In the genomic region with DNA sequence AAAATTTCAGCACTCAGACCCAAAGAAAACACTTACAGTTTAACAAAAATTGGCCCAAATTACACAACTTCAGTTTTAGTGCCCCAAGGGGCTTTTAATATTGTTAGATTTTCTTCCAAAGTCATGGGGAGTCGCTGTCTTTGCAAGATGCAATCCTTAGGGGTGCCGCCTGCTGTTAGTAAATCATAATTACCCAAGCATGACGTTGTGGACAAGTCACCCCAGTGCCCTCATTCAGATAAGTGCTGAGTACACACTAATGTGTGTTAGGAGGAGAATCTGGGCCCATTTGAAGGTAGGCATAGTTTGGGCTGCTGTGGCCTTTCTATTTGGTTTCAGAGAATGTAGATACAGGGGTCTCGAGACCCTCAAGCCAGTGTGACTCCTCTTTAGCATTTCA, we compare ENCODE assay signal across 19 cellular contexts.
DNase-seq lines count a peak whose midpoint lies in the region; ATAC-seq and TF ChIP-seq lines count a peak whose summit lies in the region.
"Had no signal": no experiment of that assay in that cellular context is flagged by ENCODE, and none has a peak within 500 bp of the region (broad histone marks: within the 10 kb centered on the region; RNA-seq: fewer than 3 reads in every experiment).

No MANE protein-coding gene starts in this region.

- TF ChIP-seq CTCF in A673 (conservative IDR thresholded peaks at IDR 0.05; ENCODE audit: low read depth, low read length) (no peak), NB4 (IDR thresholded peaks at IDR 0.05; ENCODE audit: low read depth, low read length) (no peak), heart right ventricle (IDR thresholded peaks at IDR 0.05) (no peak), Peyer's patch (IDR thresholded peaks at IDR 0.05) (no peak)

- CTCF ChIA-PET in A673 (lab: Charles Lee) = no interaction called here

- TF ChIP-seq POLR2A in NB4 (IDR thresholded peaks at IDR 0.05; ENCODE audit: extremely low read depth, insufficient read length) = no peak
- TF ChIP-seq POLR2A in Peyer's patch (IDR thresholded peaks at IDR 0.05) = no peak

- H3K4me3 ChIP-seq in A673 (ENCODE audit: low read depth, low read length, poor library complexity, severe bottlenecking) = no peak overlapping the region
- H3K4me3 ChIP-seq in NB4 (ENCODE audit: low read depth, low read length) = no peak overlapping the region
- no peak overlapping the region for H3K4me3 ChIP-seq in heart right ventricle
- H3K4me3 ChIP-seq in Peyer's patch = no peak overlapping the region
- H3K4me3 ChIP-seq: A549, HAP-1 had no signal

- POLR2A ChIA-PET in A673 (lab: Charles Lee; ENCODE audit: low non-redundant PET) = no interaction called here

- no peaks in the 10 kb centered on the region for H3K4me1 ChIP-seq in A673 (ENCODE audit: insufficient read depth, low read length, poor library complexity, severe bottlenecking)
- no peaks in the 10 kb centered on the region for H3K4me1 ChIP-seq in heart right ventricle
- H3K4me1 ChIP-seq in Peyer's patch = no peaks in the 10 kb centered on the region
- H3K4me1 ChIP-seq: A549, Caco-2, HAP-1 had no signal

- DNase-seq in A673 (ENCODE audit: low spot score) = peak; percentile 16
- peak; percentile 62 for DNase-seq in DMS53 (lab: John Stamatoyannopoulos, UW)
- DNase-seq in NB4 (ENCODE audit: low read depth) = peak; percentile 16
- no peak for DNase-seq in heart right ventricle
- no peak for DNase-seq in islet precursor cell
- no peak for DNase-seq in Peyer's patch
- DNase-seq: 8988T; C1 segment of cervical spinal cord; Caco-2; CD4-positive, CD25-positive, alpha-beta regulatory T cell; CD8-positive, alpha-beta T cell; DMS153; DMS79 treated with DMSO at 0.1 percent for 48 hours; GF-D8; GOT3; HFFc6 had no signal

- intact Hi-C loops in A673 (cut with micrococcal nuclease; ENCODE audit: unreplicated experiment) = no loop called here
- intact Hi-C loops in heart right ventricle (cut with DNase I) = no loop called here

- 73 to 76% methylated on average over 4 of the region's 4 CpGs for WGBS in heart right ventricle, 2 donors

- ATAC-seq in esophagus mucosa (peak; percentile 54), heart right ventricle (no peak)
- ATAC-seq: A549; CD8-positive, alpha-beta T cell had no signal

- no peak overlapping the region for H3K27ac ChIP-seq in A673 (ENCODE audit: low read depth, low read length, poor library complexity, severe bottlenecking)
- no peak overlapping the region for H3K27ac ChIP-seq in heart right ventricle
- H3K27ac ChIP-seq in Peyer's patch = no peak overlapping the region
- H3K27ac ChIP-seq: A549 had no signal

- H3K27me3 ChIP-seq in A673 (replicated peaks; ENCODE audit: insufficient read depth, low read depth, low read length, poor library complexity) = no peaks in the 10 kb centered on the region
- peaks cover 0 to 4% (median 0%) of the 10 kb centered on the region in 7 donors for H3K27me3 ChIP-seq in heart right ventricle
- no peaks in the 10 kb centered on the region for H3K27me3 ChIP-seq in Peyer's patch

- no TSS peak for BruUV-seq in A673 (replicated peaks; lab: Mats Ljungman, UMichigan)

- H3K9me3 ChIP-seq in A673 (ENCODE audit: low read depth, low read length, poor library complexity, severe bottlenecking) = no peaks in the 10 kb centered on the region
- H3K9me3 ChIP-seq in heart right ventricle = no peaks in the 10 kb centered on the region
- H3K9me3 ChIP-seq in Peyer's patch = no peaks in the 10 kb centered on the region
- H3K9me3 ChIP-seq: A549, Caco-2, HAP-1 had no signal

- no peaks in the 10 kb centered on the region for H3K36me3 ChIP-seq in A673 (ENCODE audit: insufficient read depth, low read length, poor library complexity, severe bottlenecking)
- no peaks in the 10 kb centered on the region for H3K36me3 ChIP-seq in heart right ventricle
- no peaks in the 10 kb centered on the region for H3K36me3 ChIP-seq in Peyer's patch
- H3K36me3 ChIP-seq: HAP-1 had no signal

Comparison
In these comparisons a context has a peak if more than half of its experiments do, and no peak if none do; other contexts are left out.
1. DNase-seq: peak in A673 (single experiment), DMS53 (single experiment) and NB4 (single experiment); none in heart right ventricle (0 of 2), islet precursor cell (single experiment) and Peyer's patch (0 of 3).